Comparison of ENCODE assay signal across 24 cellular contexts in genomic region chr18:36408606-36409005, GRCh38.
"Had no signal": no experiment of that assay in that cellular context is flagged by ENCODE, and none has a peak within 500 bp of the region (broad histone marks: within the 10 kb centered on the region; RNA-seq: fewer than 3 reads in every experiment).

No MANE protein-coding gene starts in this region.

- H3K27ac Mint-ChIP-seq: activated CD4-positive, alpha-beta memory T cell treated with anti-CD3 and anti-CD28 coated beads, Interleukin-2, amount 10 ng/mL, durations not matched to agents 7 days and 5 days; activated CD4-positive, alpha-beta T cell treated with anti-CD3 and anti-CD28 coated beads for 36 hours; activated naive CD4-positive, alpha-beta T cell treated with anti-CD3 and anti-CD28 coated beads, Interleukin-2, amount 10 ng/mL, durations not matched to agents 7 days and 5 days; activated naive CD8-positive, alpha-beta T cell treated with anti-CD3 and anti-CD28 coated beads for 36 hours; activated T-cell treated with anti-CD3 and anti-CD28 coated beads, Interleukin-2, amount 50 U/mL, for 72 hours; activated T-helper 2 cell treated with anti-CD3 and anti-CD28 coated beads, Interferon-gamma antibody, Interleukin-2, Interleukin-4, amounts not matched to agents 10 μg/mL and 5 μg/mL and 100 μg/mL, durations not matched to agents 14 hours and 24 hours and 36 hours; T-cell had no signal

- H3K27ac ChIP-seq: KMS-11, SK-N-MC, VCaP had no signal

- H3K27me3 Mint-ChIP-seq: activated CD4-positive, alpha-beta memory T cell treated with anti-CD3 and anti-CD28 coated beads, Interleukin-2, amount 10 ng/mL, durations not matched to agents 7 days and 5 days; activated CD4-positive, alpha-beta T cell treated with anti-CD3 and anti-CD28 coated beads for 36 hours had no signal

- DNase-seq: activated CD4-positive, alpha-beta memory T cell treated with anti-CD3 and anti-CD28 coated beads, Interleukin-2, amount 10 ng/mL, durations not matched to agents 7 days and 5 days; activated CD4-positive, alpha-beta T cell treated with anti-CD3 and anti-CD28 coated beads for 36 hours; activated CD4-positive, alpha-beta T cell treated with anti-CD3 and anti-CD28 coated beads, Interleukin-2, amount 50 U/mL, for 1 hour; activated CD4-positive, CD25-positive, alpha-beta regulatory T cell; activated gamma-delta T cell treated with Interleukin-2 at 50 U/mL for 16 hours; activated naive CD4-positive, alpha-beta T cell treated with anti-CD3 and anti-CD28 coated beads, Interleukin-2, amount 10 ng/mL, durations not matched to agents 7 days and 5 days; activated naive CD8-positive, alpha-beta T cell treated with anti-CD3 and anti-CD28 coated beads for 36 hours; activated T-cell treated with anti-CD3 and anti-CD28 coated beads, Interleukin-2, amount 50 U/mL, for 72 hours; cerebellar nuclear complex; MM.1S; NCI-H1105; NCI-H146; NCI-H187 treated with DMSO at 0.1 percent for 48 hours; NCI-H2081 treated with DMSO at 0.1 percent for 48 hours; NCI-H526; RPMI8226; T-cell; T-helper 2 cell; T1000 had no signal

- H3K4me3 Mint-ChIP-seq: activated CD4-positive, alpha-beta memory T cell treated with anti-CD3 and anti-CD28 coated beads, Interleukin-2, amount 10 ng/mL, durations not matched to agents 7 days and 5 days; activated CD4-positive, alpha-beta T cell treated with anti-CD3 and anti-CD28 coated beads for 36 hours; activated naive CD4-positive, alpha-beta T cell treated with anti-CD3 and anti-CD28 coated beads, Interleukin-2, amount 10 ng/mL, durations not matched to agents 7 days and 5 days; activated naive CD8-positive, alpha-beta T cell treated with anti-CD3 and anti-CD28 coated beads for 36 hours; activated T-cell treated with anti-CD3 and anti-CD28 coated beads, Interleukin-2, amount 50 U/mL, for 72 hours; T-cell had no signal

- H3K4me3 ChIP-seq: SK-N-MC had no signal

- H3K4me1 Mint-ChIP-seq: activated CD4-positive, alpha-beta memory T cell treated with anti-CD3 and anti-CD28 coated beads, Interleukin-2, amount 10 ng/mL, durations not matched to agents 7 days and 5 days; activated CD4-positive, alpha-beta T cell treated with anti-CD3 and anti-CD28 coated beads for 36 hours; activated naive CD4-positive, alpha-beta T cell treated with anti-CD3 and anti-CD28 coated beads, Interleukin-2, amount 10 ng/mL, durations not matched to agents 7 days and 5 days; activated naive CD8-positive, alpha-beta T cell treated with anti-CD3 and anti-CD28 coated beads for 36 hours; T-cell had no signal

- H3K9me3 Mint-ChIP-seq: activated CD4-positive, alpha-beta memory T cell treated with anti-CD3 and anti-CD28 coated beads, Interleukin-2, amount 10 ng/mL, durations not matched to agents 7 days and 5 days; activated naive CD4-positive, alpha-beta T cell treated with anti-CD3 and anti-CD28 coated beads, Interleukin-2, amount 10 ng/mL, durations not matched to agents 7 days and 5 days; activated naive CD8-positive, alpha-beta T cell treated with anti-CD3 and anti-CD28 coated beads for 36 hours; activated T-cell treated with anti-CD3 and anti-CD28 coated beads, Interleukin-2, amount 50 U/mL, for 72 hours; activated T-helper 2 cell treated with anti-CD3 and anti-CD28 coated beads, Interferon-gamma antibody, Interleukin-2, Interleukin-4, amounts not matched to agents 10 μg/mL and 5 μg/mL and 100 μg/mL, durations not matched to agents 14 hours and 24 hours and 36 hours; T-cell had no signal

- ATAC-seq: activated CD4-positive, alpha-beta T cell treated with anti-CD3 and anti-CD28 coated beads for 36 hours; activated T-cell treated with anti-CD3 and anti-CD28 coated beads, Interleukin-2, amount 50 U/mL, for 72 hours; Right ventricle myocardium inferior; T-cell had no signal

- H3K36me3 Mint-ChIP-seq: activated naive CD4-positive, alpha-beta T cell treated with anti-CD3 and anti-CD28 coated beads, Interleukin-2, amount 10 ng/mL, durations not matched to agents 7 days and 5 days; activated naive CD8-positive, alpha-beta T cell treated with anti-CD3 and anti-CD28 coated beads for 36 hours; T-cell had no signal
